ENCODE assay signal across 8 cellular contexts in genomic region chr17:64790226-64790625, GRCh38.
DNase-seq lines count a peak whose midpoint lies in the region; ATAC-seq and TF ChIP-seq lines count a peak whose summit lies in the region.
"Not testable (repeated sequence)": the region's sequence is repeated elsewhere in the genome, so short reads cannot be mapped to it uniquely, and the experiment has no call there.

No MANE protein-coding gene starts in this region.

- H3K4me3 Mint-ChIP-seq in activated CD8-positive, alpha-beta T cell treated with anti-CD3 and anti-CD28 coated beads, Interleukin-2, amount 10 ng/mL, durations not matched to agents 7 days and 5 days; activated T-helper 17 cell treated with anti-CD3 and anti-CD28 coated beads, Interleukin-2, amount 50 U/mL, for 72 hours; stimulated activated effector memory CD8-positive, alpha-beta T cell treated with anti-CD3 and anti-CD28 coated beads, Interleukin-12 subunit alpha, Interleukin-12 subunit beta, amount 100 ng/mL, for 72 hours: not testable (repeated sequence)

- CTCF ChIA-PET in activated CD8-positive, alpha-beta T cell treated with anti-CD3 and anti-CD28 coated beads, Interleukin-2, amount 10 ng/mL, durations not matched to agents 7 days and 5 days (lab: Charles Lee): not testable (repeated sequence)

- not testable (repeated sequence) for TF ChIP-seq CTCF in coronary artery (IDR thresholded peaks at IDR 0.05); sigmoid colon (IDR thresholded peaks at IDR 0.05); upper lobe of right lung (IDR thresholded peaks at IDR 0.05)

- intact Hi-C loops in sigmoid colon (cut with DNase I); upper lobe of right lung (cut with DNase I): not testable (repeated sequence)

- 96 to 97% methylated on average over 5 of the region's 5 CpGs for WGBS in sigmoid colon, 2 donors

- H3K27ac Mint-ChIP-seq in activated CD8-positive, alpha-beta T cell treated with anti-CD3 and anti-CD28 coated beads, Interleukin-2, amount 10 ng/mL, durations not matched to agents 7 days and 5 days: peak overlapping the region; percentile 28
- H3K27ac Mint-ChIP-seq in activated T-helper 17 cell treated with anti-CD3 and anti-CD28 coated beads, Interleukin-2, amount 50 U/mL, for 72 hours: peak overlapping the region; percentile 46
- H3K27ac Mint-ChIP-seq in stimulated activated effector memory CD8-positive, alpha-beta T cell treated with anti-CD3 and anti-CD28 coated beads, Interleukin-12 subunit alpha, Interleukin-12 subunit beta, amount 100 ng/mL, for 72 hours: peak overlapping the region; percentile 45

- DNase-seq in activated CD8-positive, alpha-beta T cell treated with anti-CD3 and anti-CD28 coated beads, Interleukin-2, amount 10 ng/mL, durations not matched to agents 7 days and 5 days; stimulated activated effector memory CD8-positive, alpha-beta T cell treated with anti-CD3 and anti-CD28 coated beads, Interleukin-12 subunit alpha, Interleukin-12 subunit beta, amount 100 ng/mL, for 72 hours (ENCODE audit: low spot score in 2 of 2): not testable (repeated sequence)
- peak; percentile 35 for DNase-seq in coronary artery (ENCODE audit: low spot score)
- peak; percentile 28 for DNase-seq in mesenteric fat pad (ENCODE audit: low spot score)
- DNase-seq in sigmoid colon: peak; percentile 45
- peak; percentile 30 for DNase-seq in upper lobe of right lung

- peak overlapping the region in 4 of 11 experiments; percentile 71 to 91 (median 86); a peak in 7 of 22 replicates for H3K27ac ChIP-seq in BLaER1 treated with 17β-estradiol and CSF1 and Interleukin-3, amounts not matched to agents 10 nM and 100 nM
- H3K27ac ChIP-seq in coronary artery, sigmoid colon, upper lobe of right lung: not testable (repeated sequence)

- H3K36me3 ChIP-seq in BLaER1 treated with 17β-estradiol and CSF1 and Interleukin-3, amounts not matched to agents 10 nM and 100 nM: peaks cover 9 to 53% (median 29%) of the 10 kb centered on the region in 11 experiments; a peak in 20 of 22 replicates
- H3K36me3 ChIP-seq in sigmoid colon (peaks cover 5 to 47% (median 13%) of the 10 kb centered on the region in 4 donors), upper lobe of right lung (peaks cover 26% of the 10 kb centered on the region)

- H3K4me3 ChIP-seq in BLaER1 treated with 17β-estradiol and CSF1 and Interleukin-3, amounts not matched to agents 10 nM and 100 nM; coronary artery; sigmoid colon; upper lobe of right lung: not testable (repeated sequence)

- not testable (repeated sequence) for H3K27me3 ChIP-seq in BLaER1 treated with 17β-estradiol and CSF1 and Interleukin-3, amounts not matched to agents 10 nM and 100 nM; upper lobe of right lung
- H3K27me3 ChIP-seq in sigmoid colon: peaks cover 0 to 27% (median 9%) of the 10 kb centered on the region in 3 donors

- POLR2A ChIA-PET in activated CD8-positive, alpha-beta T cell treated with anti-CD3 and anti-CD28 coated beads, Interleukin-2, amount 10 ng/mL, durations not matched to agents 7 days and 5 days (lab: Charles Lee): not testable (repeated sequence)

- not testable (repeated sequence) for TF ChIP-seq EP300 in sigmoid colon (IDR thresholded peaks at IDR 0.05)

- not testable (repeated sequence) for H3K9me3 ChIP-seq in BLaER1 treated with 17β-estradiol and CSF1 and Interleukin-3, amounts not matched to agents 10 nM and 100 nM (replicated peaks in 1 of 11); sigmoid colon; upper lobe of right lung

- H3K9me3 Mint-ChIP-seq in activated CD8-positive, alpha-beta T cell treated with anti-CD3 and anti-CD28 coated beads, Interleukin-2, amount 10 ng/mL, durations not matched to agents 7 days and 5 days (ENCODE audit: insufficient read depth); activated T-helper 17 cell treated with anti-CD3 and anti-CD28 coated beads, Interleukin-2, amount 50 U/mL, for 72 hours; stimulated activated effector memory CD8-positive, alpha-beta T cell treated with anti-CD3 and anti-CD28 coated beads, Interleukin-12 subunit alpha, Interleukin-12 subunit beta, amount 100 ng/mL, for 72 hours: not testable (repeated sequence)

- H3K4me2 ChIP-seq in BLaER1 treated with 17β-estradiol and CSF1 and Interleukin-3, amounts not matched to agents 10 nM and 100 nM: peak overlapping the region in 10 of 11 experiments; percentile 60 to 95 (median 88); a peak in 18 of 22 replicates

- ATAC-seq in activated CD8-positive, alpha-beta T cell treated with anti-CD3 and anti-CD28 coated beads, Interleukin-2, amount 10 ng/mL, durations not matched to agents 7 days and 5 days; activated T-helper 17 cell treated with anti-CD3 and anti-CD28 coated beads, Interleukin-2, amount 50 U/mL, for 72 hours (replicated peaks); stimulated activated effector memory CD8-positive, alpha-beta T cell treated with anti-CD3 and anti-CD28 coated beads, Interleukin-12 subunit alpha, Interleukin-12 subunit beta, amount 100 ng/mL, for 72 hours; upper lobe of right lung: not testable (repeated sequence)

- peak overlapping the region in 1 of 11 experiments; percentile 54; a peak in 1 of 22 replicates for H3K9ac ChIP-seq in BLaER1 treated with 17β-estradiol and CSF1 and Interleukin-3, amounts not matched to agents 10 nM and 100 nM

- H3K27me3 Mint-ChIP-seq in activated CD8-positive, alpha-beta T cell treated with anti-CD3 and anti-CD28 coated beads, Interleukin-2, amount 10 ng/mL, durations not matched to agents 7 days and 5 days (ENCODE audit: low read depth); activated T-helper 17 cell treated with anti-CD3 and anti-CD28 coated beads, Interleukin-2, amount 50 U/mL, for 72 hours: not testable (repeated sequence)

- not testable (repeated sequence) for TF ChIP-seq POLR2A in sigmoid colon (IDR thresholded peaks at IDR 0.05)

- peaks cover 60 to 78% (median 74%) of the 10 kb centered on the region in 10 experiments for H3K4me1 ChIP-seq in BLaER1 treated with 17β-estradiol and CSF1 and Interleukin-3, amounts not matched to agents 10 nM and 100 nM
- not testable (repeated sequence) for H3K4me1 ChIP-seq in sigmoid colon
- H3K4me1 ChIP-seq in upper lobe of right lung: peaks cover 16% of the 10 kb centered on the region

- peaks cover 21% of the 10 kb centered on the region for H3K36me3 Mint-ChIP-seq in activated CD8-positive, alpha-beta T cell treated with anti-CD3 and anti-CD28 coated beads, Interleukin-2, amount 10 ng/mL, durations not matched to agents 7 days and 5 days (ENCODE audit: low read depth)
- peaks cover 27% of the 10 kb centered on the region for H3K36me3 Mint-ChIP-seq in activated T-helper 17 cell treated with anti-CD3 and anti-CD28 coated beads, Interleukin-2, amount 50 U/mL, for 72 hours (ENCODE audit: low read depth)
- peaks cover 30% of the 10 kb centered on the region for H3K36me3 Mint-ChIP-seq in stimulated activated effector memory CD8-positive, alpha-beta T cell treated with anti-CD3 and anti-CD28 coated beads, Interleukin-12 subunit alpha, Interleukin-12 subunit beta, amount 100 ng/mL, for 72 hours

- H3K4me1 Mint-ChIP-seq in activated CD8-positive, alpha-beta T cell treated with anti-CD3 and anti-CD28 coated beads, Interleukin-2, amount 10 ng/mL, durations not matched to agents 7 days and 5 days (ENCODE audit: low read depth): peaks cover 44% of the 10 kb centered on the region
- peaks cover 12% of the 10 kb centered on the region for H3K4me1 Mint-ChIP-seq in activated T-helper 17 cell treated with anti-CD3 and anti-CD28 coated beads, Interleukin-2, amount 50 U/mL, for 72 hours
- peaks cover 22% of the 10 kb centered on the region for H3K4me1 Mint-ChIP-seq in stimulated activated effector memory CD8-positive, alpha-beta T cell treated with anti-CD3 and anti-CD28 coated beads, Interleukin-12 subunit alpha, Interleukin-12 subunit beta, amount 100 ng/mL, for 72 hours

- H4K20me1 ChIP-seq in BLaER1 treated with 17β-estradiol and CSF1 and Interleukin-3, amounts not matched to agents 10 nM and 100 nM: not testable (repeated sequence)
